In the genomic region with DNA sequence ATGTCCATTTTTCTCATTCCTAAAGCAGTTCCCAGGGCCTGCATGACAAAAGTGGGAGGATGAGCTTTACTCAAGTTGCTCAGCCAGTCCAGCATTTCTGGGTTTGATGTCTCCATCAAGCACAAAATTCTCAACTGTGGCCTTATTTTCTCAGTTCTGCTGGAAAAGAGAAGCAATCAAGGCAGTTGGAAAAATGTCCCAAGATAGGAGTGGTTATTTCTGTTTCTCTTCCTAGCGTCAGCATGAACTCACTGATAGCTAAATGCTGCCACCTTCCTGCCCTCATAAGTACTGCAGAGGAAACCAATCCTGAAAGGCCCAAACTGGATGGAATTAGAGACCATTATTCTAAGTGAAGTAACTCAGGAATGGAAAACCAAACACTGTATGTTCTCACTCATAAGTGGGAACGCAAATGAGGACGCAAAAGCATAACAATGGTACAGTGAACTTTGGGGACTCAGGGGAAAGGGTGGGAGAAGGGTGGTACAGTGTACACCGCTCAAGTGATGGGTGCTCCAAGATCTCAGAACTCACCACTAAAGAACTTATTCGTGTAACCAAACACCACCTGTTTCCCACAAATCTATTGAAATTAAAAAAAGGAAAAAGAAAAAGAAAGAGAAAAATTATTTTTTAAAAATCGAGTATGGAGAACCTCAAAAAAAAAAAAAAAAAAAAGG, we compare ENCODE assay signal across 1 cellular context.
TF ChIP-seq lines count a peak whose summit lies in the region.

No MANE protein-coding gene starts in this region.

TF ChIP-seq in HepG2, 621 proteins besides CTCF, POLR2A, EP300 and RAD21 (continued from another document and continues in another):
- TF ChIP-seq, protein P1, sequence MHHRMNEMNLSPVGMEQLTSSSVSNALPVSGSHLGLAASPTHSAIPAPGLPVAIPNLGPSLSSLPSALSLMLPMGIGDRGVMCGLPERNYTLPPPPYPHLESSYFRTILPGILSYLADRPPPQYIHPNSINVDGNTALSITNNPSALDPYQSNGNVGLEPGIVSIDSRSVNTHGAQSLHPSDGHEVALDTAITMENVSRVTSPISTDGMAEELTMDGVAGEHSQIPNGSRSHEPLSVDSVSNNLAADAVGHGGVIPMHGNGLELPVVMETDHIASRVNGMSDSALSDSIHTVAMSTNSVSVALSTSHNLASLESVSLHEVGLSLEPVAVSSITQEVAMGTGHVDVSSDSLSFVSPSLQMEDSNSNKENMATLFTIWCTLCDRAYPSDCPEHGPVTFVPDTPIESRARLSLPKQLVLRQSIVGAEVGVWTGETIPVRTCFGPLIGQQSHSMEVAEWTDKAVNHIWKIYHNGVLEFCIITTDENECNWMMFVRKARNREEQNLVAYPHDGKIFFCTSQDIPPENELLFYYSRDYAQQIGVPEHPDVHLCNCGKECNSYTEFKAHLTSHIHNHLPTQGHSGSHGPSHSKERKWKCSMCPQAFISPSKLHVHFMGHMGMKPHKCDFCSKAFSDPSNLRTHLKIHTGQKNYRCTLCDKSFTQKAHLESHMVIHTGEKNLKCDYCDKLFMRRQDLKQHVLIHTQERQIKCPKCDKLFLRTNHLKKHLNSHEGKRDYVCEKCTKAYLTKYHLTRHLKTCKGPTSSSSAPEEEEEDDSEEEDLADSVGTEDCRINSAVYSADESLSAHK (CRISPR knock-in tag; IDR thresholded peaks at IDR 0.05; ENCODE audit: borderline replicate concordance): no peak
- TF ChIP-seq WIZ (CRISPR knock-in tag; IDR thresholded peaks at IDR 0.05) (no peak), CC2D1A (CRISPR knock-in tag; IDR thresholded peaks at IDR 0.05) (no peak), ZNF121 (CRISPR knock-in tag; IDR thresholded peaks at IDR 0.05) (no peak), ZNF879 (CRISPR knock-in tag; IDR thresholded peaks at IDR 0.05) (no peak), CEBPG (CRISPR knock-in tag; IDR thresholded peaks at IDR 0.05) (no peak), ZBTB3 (CRISPR knock-in tag; IDR thresholded peaks at IDR 0.05; ENCODE audit: borderline replicate concordance, low read depth) (no peak), CBX2 (IDR thresholded peaks at IDR 0.05; ENCODE audit: low read depth, low read length) (no peak), CBX2 (CRISPR knock-in tag; IDR thresholded peaks at IDR 0.05; ENCODE audit: low read depth) (no peak), TCF7L2 (IDR thresholded peaks at IDR 0.05; ENCODE audit: low read depth, low read length) (no peak), NFKBIZ (CRISPR knock-in tag; IDR thresholded peaks at IDR 0.05) (0 out of 2 replicates have a peak, but pooled peaks have one; percentile 44), ZNF644 (CRISPR knock-in tag; IDR thresholded peaks at IDR 0.05; ENCODE audit: low read depth) (0 out of 2 replicates have a peak, but pooled peaks have one; percentile 20), ZNF451 (CRISPR knock-in tag; IDR thresholded peaks at IDR 0.05) (no peak), RBM39 (IDR thresholded peaks at IDR 0.05; ENCODE audit: low read depth, low read length, poor library complexity, severe bottlenecking) (no peak), ETV6 (CRISPR knock-in tag; conservative IDR thresholded peaks at IDR 0.05) (no peak), RFXANK (CRISPR knock-in tag; IDR thresholded peaks at IDR 0.05) (no peak), ZNF446 (CRISPR knock-in tag; IDR thresholded peaks at IDR 0.05) (no peak), NONO (IDR thresholded peaks at IDR 0.05) (no peak), NONO (CRISPR knock-in tag; conservative IDR thresholded peaks at IDR 0.05) (no peak), NKX3-1 (CRISPR knock-in tag; IDR thresholded peaks at IDR 0.05) (no peak), SAP130 (CRISPR knock-in tag; IDR thresholded peaks at IDR 0.05; ENCODE audit: low read depth) (0 out of 2 replicates have a peak, but pooled peaks have one; percentile 27), ZNF12 (CRISPR knock-in tag; IDR thresholded peaks at IDR 0.05) (peak; percentile 44; the same call in 1 of the 2 replicates), RCOR2 (CRISPR knock-in tag; IDR thresholded peaks at IDR 0.05) (no peak), RARG (CRISPR knock-in tag; IDR thresholded peaks at IDR 0.05; ENCODE audit: low read depth) (no peak), NR2F6 (IDR thresholded peaks at IDR 0.05) (no peak), NR2F6 (CRISPR knock-in tag; IDR thresholded peaks at IDR 0.05) (0 out of 2 replicates have a peak, but pooled peaks have one; percentile 22), ZMYM2 (CRISPR knock-in tag; IDR thresholded peaks at IDR 0.05) (no peak), ZFAT (CRISPR knock-in tag; conservative IDR thresholded peaks at IDR 0.05) (no peak), ZNF160 (CRISPR knock-in tag; IDR thresholded peaks at IDR 0.05) (no peak), ZSCAN9 (CRISPR knock-in tag; IDR thresholded peaks at IDR 0.05; ENCODE audit: borderline replicate concordance) (no peak)
- TF ChIP-seq, protein P2, sequence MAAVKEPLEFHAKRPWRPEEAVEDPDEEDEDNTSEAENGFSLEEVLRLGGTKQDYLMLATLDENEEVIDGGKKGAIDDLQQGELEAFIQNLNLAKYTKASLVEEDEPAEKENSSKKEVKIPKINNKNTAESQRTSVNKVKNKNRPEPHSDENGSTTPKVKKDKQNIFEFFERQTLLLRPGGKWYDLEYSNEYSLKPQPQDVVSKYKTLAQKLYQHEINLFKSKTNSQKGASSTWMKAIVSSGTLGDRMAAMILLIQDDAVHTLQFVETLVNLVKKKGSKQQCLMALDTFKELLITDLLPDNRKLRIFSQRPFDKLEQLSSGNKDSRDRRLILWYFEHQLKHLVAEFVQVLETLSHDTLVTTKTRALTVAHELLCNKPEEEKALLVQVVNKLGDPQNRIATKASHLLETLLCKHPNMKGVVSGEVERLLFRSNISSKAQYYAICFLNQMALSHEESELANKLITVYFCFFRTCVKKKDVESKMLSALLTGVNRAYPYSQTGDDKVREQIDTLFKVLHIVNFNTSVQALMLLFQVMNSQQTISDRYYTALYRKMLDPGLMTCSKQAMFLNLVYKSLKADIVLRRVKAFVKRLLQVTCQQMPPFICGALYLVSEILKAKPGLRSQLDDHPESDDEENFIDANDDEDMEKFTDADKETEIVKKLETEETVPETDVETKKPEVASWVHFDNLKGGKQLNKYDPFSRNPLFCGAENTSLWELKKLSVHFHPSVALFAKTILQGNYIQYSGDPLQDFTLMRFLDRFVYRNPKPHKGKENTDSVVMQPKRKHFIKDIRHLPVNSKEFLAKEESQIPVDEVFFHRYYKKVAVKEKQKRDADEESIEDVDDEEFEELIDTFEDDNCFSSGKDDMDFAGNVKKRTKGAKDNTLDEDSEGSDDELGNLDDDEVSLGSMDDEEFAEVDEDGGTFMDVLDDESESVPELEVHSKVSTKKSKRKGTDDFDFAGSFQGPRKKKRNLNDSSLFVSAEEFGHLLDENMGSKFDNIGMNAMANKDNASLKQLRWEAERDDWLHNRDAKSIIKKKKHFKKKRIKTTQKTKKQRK (IDR thresholded peaks at IDR 0.05; ENCODE audit: low read length): no peak
- TF ChIP-seq, protein P3, sequence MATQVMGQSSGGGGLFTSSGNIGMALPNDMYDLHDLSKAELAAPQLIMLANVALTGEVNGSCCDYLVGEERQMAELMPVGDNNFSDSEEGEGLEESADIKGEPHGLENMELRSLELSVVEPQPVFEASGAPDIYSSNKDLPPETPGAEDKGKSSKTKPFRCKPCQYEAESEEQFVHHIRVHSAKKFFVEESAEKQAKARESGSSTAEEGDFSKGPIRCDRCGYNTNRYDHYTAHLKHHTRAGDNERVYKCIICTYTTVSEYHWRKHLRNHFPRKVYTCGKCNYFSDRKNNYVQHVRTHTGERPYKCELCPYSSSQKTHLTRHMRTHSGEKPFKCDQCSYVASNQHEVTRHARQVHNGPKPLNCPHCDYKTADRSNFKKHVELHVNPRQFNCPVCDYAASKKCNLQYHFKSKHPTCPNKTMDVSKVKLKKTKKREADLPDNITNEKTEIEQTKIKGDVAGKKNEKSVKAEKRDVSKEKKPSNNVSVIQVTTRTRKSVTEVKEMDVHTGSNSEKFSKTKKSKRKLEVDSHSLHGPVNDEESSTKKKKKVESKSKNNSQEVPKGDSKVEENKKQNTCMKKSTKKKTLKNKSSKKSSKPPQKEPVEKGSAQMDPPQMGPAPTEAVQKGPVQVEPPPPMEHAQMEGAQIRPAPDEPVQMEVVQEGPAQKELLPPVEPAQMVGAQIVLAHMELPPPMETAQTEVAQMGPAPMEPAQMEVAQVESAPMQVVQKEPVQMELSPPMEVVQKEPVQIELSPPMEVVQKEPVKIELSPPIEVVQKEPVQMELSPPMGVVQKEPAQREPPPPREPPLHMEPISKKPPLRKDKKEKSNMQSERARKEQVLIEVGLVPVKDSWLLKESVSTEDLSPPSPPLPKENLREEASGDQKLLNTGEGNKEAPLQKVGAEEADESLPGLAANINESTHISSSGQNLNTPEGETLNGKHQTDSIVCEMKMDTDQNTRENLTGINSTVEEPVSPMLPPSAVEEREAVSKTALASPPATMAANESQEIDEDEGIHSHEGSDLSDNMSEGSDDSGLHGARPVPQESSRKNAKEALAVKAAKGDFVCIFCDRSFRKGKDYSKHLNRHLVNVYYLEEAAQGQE (IDR thresholded peaks at IDR 0.05; ENCODE audit: borderline replicate concordance in 1 of 2, low read depth in 1 of 2, low read length in 2 of 2): no peak
- TF ChIP-seq, protein P4, sequence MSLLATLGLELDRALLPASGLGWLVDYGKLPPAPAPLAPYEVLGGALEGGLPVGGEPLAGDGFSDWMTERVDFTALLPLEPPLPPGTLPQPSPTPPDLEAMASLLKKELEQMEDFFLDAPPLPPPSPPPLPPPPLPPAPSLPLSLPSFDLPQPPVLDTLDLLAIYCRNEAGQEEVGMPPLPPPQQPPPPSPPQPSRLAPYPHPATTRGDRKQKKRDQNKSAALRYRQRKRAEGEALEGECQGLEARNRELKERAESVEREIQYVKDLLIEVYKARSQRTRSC (CRISPR knock-in tag; IDR thresholded peaks at IDR 0.05; ENCODE audit: low read depth): no peak
- TF ChIP-seq, protein P5, sequence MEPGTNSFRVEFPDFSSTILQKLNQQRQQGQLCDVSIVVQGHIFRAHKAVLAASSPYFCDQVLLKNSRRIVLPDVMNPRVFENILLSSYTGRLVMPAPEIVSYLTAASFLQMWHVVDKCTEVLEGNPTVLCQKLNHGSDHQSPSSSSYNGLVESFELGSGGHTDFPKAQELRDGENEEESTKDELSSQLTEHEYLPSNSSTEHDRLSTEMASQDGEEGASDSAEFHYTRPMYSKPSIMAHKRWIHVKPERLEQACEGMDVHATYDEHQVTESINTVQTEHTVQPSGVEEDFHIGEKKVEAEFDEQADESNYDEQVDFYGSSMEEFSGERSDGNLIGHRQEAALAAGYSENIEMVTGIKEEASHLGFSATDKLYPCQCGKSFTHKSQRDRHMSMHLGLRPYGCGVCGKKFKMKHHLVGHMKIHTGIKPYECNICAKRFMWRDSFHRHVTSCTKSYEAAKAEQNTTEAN (CRISPR knock-in tag; conservative IDR thresholded peaks at IDR 0.05): no peak
- TF ChIP-seq, protein P6, sequence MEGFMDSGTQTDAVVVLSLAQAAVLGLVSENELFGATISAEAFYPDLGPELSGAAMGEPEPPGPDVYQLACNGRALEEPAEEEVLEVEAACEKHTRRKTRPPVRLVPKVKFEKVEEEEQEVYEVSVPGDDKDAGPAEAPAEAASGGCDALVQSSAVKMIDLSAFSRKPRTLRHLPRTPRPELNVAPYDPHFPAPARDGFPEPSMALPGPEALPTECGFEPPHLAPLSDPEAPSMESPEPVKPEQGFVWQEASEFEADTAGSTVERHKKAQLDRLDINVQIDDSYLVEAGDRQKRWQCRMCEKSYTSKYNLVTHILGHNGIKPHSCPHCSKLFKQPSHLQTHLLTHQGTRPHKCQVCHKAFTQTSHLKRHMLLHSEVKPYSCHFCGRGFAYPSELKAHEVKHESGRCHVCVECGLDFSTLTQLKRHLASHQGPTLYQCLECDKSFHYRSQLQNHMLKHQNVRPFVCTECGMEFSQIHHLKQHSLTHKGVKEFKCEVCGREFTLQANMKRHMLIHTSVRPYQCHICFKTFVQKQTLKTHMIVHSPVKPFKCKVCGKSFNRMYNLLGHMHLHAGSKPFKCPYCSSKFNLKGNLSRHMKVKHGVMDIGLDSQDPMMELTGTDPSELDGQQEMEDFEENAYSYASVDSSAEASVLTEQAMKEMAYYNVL (CRISPR knock-in tag; IDR thresholded peaks at IDR 0.05; ENCODE audit: borderline replicate concordance): no peak; the same call in 1 of the 2 replicates
- TF ChIP-seq, protein P7, sequence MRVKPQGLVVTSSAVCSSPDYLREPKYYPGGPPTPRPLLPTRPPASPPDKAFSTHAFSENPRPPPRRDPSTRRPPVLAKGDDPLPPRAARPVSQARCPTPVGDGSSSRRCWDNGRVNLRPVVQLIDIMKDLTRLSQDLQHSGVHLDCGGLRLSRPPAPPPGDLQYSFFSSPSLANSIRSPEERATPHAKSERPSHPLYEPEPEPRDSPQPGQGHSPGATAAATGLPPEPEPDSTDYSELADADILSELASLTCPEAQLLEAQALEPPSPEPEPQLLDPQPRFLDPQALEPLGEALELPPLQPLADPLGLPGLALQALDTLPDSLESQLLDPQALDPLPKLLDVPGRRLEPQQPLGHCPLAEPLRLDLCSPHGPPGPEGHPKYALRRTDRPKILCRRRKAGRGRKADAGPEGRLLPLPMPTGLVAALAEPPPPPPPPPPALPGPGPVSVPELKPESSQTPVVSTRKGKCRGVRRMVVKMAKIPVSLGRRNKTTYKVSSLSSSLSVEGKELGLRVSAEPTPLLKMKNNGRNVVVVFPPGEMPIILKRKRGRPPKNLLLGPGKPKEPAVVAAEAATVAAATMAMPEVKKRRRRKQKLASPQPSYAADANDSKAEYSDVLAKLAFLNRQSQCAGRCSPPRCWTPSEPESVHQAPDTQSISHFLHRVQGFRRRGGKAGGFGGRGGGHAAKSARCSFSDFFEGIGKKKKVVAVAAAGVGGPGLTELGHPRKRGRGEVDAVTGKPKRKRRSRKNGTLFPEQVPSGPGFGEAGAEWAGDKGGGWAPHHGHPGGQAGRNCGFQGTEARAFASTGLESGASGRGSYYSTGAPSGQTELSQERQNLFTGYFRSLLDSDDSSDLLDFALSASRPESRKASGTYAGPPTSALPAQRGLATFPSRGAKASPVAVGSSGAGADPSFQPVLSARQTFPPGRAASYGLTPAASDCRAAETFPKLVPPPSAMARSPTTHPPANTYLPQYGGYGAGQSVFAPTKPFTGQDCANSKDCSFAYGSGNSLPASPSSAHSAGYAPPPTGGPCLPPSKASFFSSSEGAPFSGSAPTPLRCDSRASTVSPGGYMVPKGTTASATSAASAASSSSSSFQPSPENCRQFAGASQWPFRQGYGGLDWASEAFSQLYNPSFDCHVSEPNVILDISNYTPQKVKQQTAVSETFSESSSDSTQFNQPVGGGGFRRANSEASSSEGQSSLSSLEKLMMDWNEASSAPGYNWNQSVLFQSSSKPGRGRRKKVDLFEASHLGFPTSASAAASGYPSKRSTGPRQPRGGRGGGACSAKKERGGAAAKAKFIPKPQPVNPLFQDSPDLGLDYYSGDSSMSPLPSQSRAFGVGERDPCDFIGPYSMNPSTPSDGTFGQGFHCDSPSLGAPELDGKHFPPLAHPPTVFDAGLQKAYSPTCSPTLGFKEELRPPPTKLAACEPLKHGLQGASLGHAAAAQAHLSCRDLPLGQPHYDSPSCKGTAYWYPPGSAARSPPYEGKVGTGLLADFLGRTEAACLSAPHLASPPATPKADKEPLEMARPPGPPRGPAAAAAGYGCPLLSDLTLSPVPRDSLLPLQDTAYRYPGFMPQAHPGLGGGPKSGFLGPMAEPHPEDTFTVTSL (CRISPR knock-in tag; IDR thresholded peaks at IDR 0.05; ENCODE audit: borderline replicate concordance): no peak
